2 cellular contexts compared by ENCODE assay signal in genomic region chr19:36125557-36125956, GRCh38.
TF ChIP-seq lines count a peak whose summit lies in the region.

No MANE protein-coding gene starts in this region.

TF ChIP-seq in SK-N-SH, 30 proteins besides CTCF, POLR2A, EP300 and RAD21:
- TF ChIP-seq JUND (IDR thresholded peaks at IDR 0.05): no peak
- TF ChIP-seq POLR2AphosphoS5 (IDR thresholded peaks at IDR 0.05; ENCODE audit: low read depth, low read length): no peak
- no peak for TF ChIP-seq REST (IDR thresholded peaks at IDR 0.05; ENCODE audit: low read depth, low read length)
- TF ChIP-seq TEAD4 (IDR thresholded peaks at IDR 0.05; ENCODE audit: borderline replicate concordance, insufficient read depth): no peak
- TF ChIP-seq FOXJ3 (CRISPR knock-in tag; IDR thresholded peaks at IDR 0.05): no peak

TF ChIP-seq in SK-N-SH treated with all-trans-retinoic acid at 6 μM for 48 hours, 23 proteins besides CTCF, POLR2A, EP300 and RAD21:
- no peak for TF ChIP-seq POU6F1 (CRISPR knock-in tag; IDR thresholded peaks at IDR 0.05; ENCODE audit: borderline replicate concordance, low read depth)
